ENCODE assay signal across 8 cellular contexts in genomic region chr7:94907420-94908203, GRCh38. TPM values are rescaled to one million over a fixed set of nuclear protein-coding genes. Genes with fewer than 3 reads are reported as not detected.
A peak's percentile ranks its signal among the peaks of the same experiment; 100 is the strongest.
DNase-seq lines count a peak whose midpoint lies in the region; ATAC-seq and TF ChIP-seq lines count a peak whose summit lies in the region.

TSS of gene PPP1R9A (plus strand) at chr7:94907594. CDS start at chr7:94910114, 2,520 bp downstream.

- H3K79me2 ChIP-seq in PC-9 (ENCODE audit: low read depth), result no peaks in the 10 kb centered on the region

- no peaks in the 10 kb centered on the region for H4K20me1 ChIP-seq in PC-9 (ENCODE audit: insufficient read depth)

- DNase-seq in CMK (ENCODE audit: low read depth) (peak; percentile 76), PC-9 (peak in 1 of 2 experiments; percentile 62), endothelial cell (ENCODE audit: low spot score) (peak; percentile 50), memory B cell (ENCODE audit: low spot score in 2 of 2) (no peak), testis (peak; percentile 60)

- no peaks in the 10 kb centered on the region for H3K36me3 Mint-ChIP-seq in endothelial cell (ENCODE audit: low read depth, unreplicated experiment)
- H3K36me3 Mint-ChIP-seq in memory B cell, result no peaks in the 10 kb centered on the region

- H3K27ac ChIP-seq in PC-9 (no peak within 1 kb of the TSS), testis (peak within 1 kb of the TSS; percentile 84 to 89)

- peak within 1 kb of the TSS; percentile 86 for H2AFZ ChIP-seq in PC-9

- H3K9me2 ChIP-seq in PC-9 (ENCODE audit: insufficient read depth), result peaks cover 5% of the 10 kb centered on the region; the same call in 1 of the 2 replicates

- no peaks in the 10 kb centered on the region for H3F3A ChIP-seq in PC-9 (ENCODE audit: insufficient read depth, low read depth)

- H3K27me3 Mint-ChIP-seq in endothelial cell (ENCODE audit: unreplicated experiment) (peaks cover 6% of the 10 kb centered on the region), memory B cell (peaks cover 14% of the 10 kb centered on the region)

- peak within 1 kb of the TSS; percentile 72 for H3K4me3 ChIP-seq in PC-9
- H3K4me3 ChIP-seq in testis, result peak within 1 kb of the TSS; percentile 62 to 69

- TF ChIP-seq CTCF in PC-9 (conservative IDR thresholded peaks at IDR 0.05), result no peak; the same call in 1 of the 2 replicates
- TF ChIP-seq CTCF in endothelial cell (IDR thresholded peaks at IDR 0.05; ENCODE audit: unreplicated experiment), result no peak
- no peak for TF ChIP-seq CTCF in testis (IDR thresholded peaks at IDR 0.05)

- peaks cover 22% of the 10 kb centered on the region for H3K4me1 Mint-ChIP-seq in endothelial cell (ENCODE audit: unreplicated experiment)
- peaks cover 7% of the 10 kb centered on the region for H3K4me1 Mint-ChIP-seq in memory B cell

- H3K9me3 Mint-ChIP-seq in endothelial cell (ENCODE audit: unreplicated experiment) (no peaks in the 10 kb centered on the region), memory B cell (no peaks in the 10 kb centered on the region)

- H3K4me2 ChIP-seq in PC-9, result peak within 1 kb of the TSS; percentile 69

- H3K4me1 ChIP-seq in PC-9 (replicated peaks; ENCODE audit: insufficient read depth) (peaks cover 11% of the 10 kb centered on the region; the same call in 1 of the 2 replicates), testis (peaks cover 8% of the 10 kb centered on the region)

- H3K9me3 ChIP-seq in PC-9 (ENCODE audit: insufficient read depth, low read depth) (no peaks in the 10 kb centered on the region), testis (no peaks in the 10 kb centered on the region)

- TF ChIP-seq POLR2A in testis (IDR thresholded peaks at IDR 0.05), result no peak

- ATAC-seq in HG03103 (IDR thresholded peaks at IDR 0.05; ENCODE audit: low read depth, unreplicated experiment) (peak; percentile 55), memory B cell (ENCODE audit: low read depth) (peak; percentile 69), HG03095 (IDR thresholded peaks at IDR 0.05; ENCODE audit: unreplicated experiment) (no peak), GM21529 (IDR thresholded peaks at IDR 0.05; ENCODE audit: unreplicated experiment) (no peak)

- no TSS peak for BruUV-seq in PC-9 (replicated peaks; lab: Mats Ljungman, UMichigan)

- H3K4me3 Mint-ChIP-seq in endothelial cell (ENCODE audit: unreplicated experiment), result peak within 1 kb of the TSS; percentile 93
- H3K4me3 Mint-ChIP-seq in memory B cell, result peak within 1 kb of the TSS; percentile 72

- POLR2A ChIA-PET in PC-9 (lab: Charles Lee; ENCODE audit: unreplicated experiment), result interaction anchor here (0.7 kb wide), 1 partner anchor 191 kb away, joined by 9 read pairs; no protein-coding TSS in a partner anchor

- intact Hi-C loops in PC-9 (cut with micrococcal nuclease; ENCODE audit: unreplicated experiment) (loop anchor here (2.0 to 5.0 kb wide), 2 partner anchors 265 to 459 kb away; no protein-coding TSS in a partner anchor), testis (cut with DNase I; ENCODE audit: low total_unique reads) (no loop called here)

- 4 to 5% methylated on average over 29 to 59 of the region's 95 CpGs for WGBS in testis, 2 donors

- no peaks in the 10 kb centered on the region for H3K36me3 ChIP-seq in PC-9 (ENCODE audit: low read depth)
- no peaks in the 10 kb centered on the region for H3K36me3 ChIP-seq in testis (ENCODE audit: low read depth, missing control alignments)

- H3K27me3 ChIP-seq in PC-9 (ENCODE audit: insufficient read depth, low read depth), result no peaks in the 10 kb centered on the region
- H3K27me3 ChIP-seq in testis, result no peaks in the 10 kb centered on the region

- CTCF ChIA-PET in PC-9 (lab: Charles Lee), result no interaction called here

- peak within 1 kb of the TSS; percentile 70 for H3K27ac Mint-ChIP-seq in endothelial cell (ENCODE audit: unreplicated experiment)
- H3K27ac Mint-ChIP-seq in memory B cell, result no peak within 1 kb of the TSS

RNA-seq across cellular contexts. Expression of gene PPP1R9A, which starts in this region (rescaled TPM):
- total RNA-seq in PC-9 (2021) (11.5 and 11.9 TPM in 2 replicates), endothelial cell (ENCODE audit: unreplicated experiment) (22.2 TPM), testis (10 to 100 TPM; 47.0 to 47.8 TPM)
- polyA plus RNA-seq in testis (ENCODE audit: insufficient read depth, low read depth, low replicate concordance), result 16.7 TPM

Comparison
In these comparisons a context has a peak if more than half of its experiments do, and no peak if none do; other contexts are left out.
1. DNase-seq: peak in CMK (single experiment), endothelial cell (single experiment) and testis (single experiment); none in memory B cell (0 of 2).
2. ATAC-seq: peak in HG03103 (single experiment) and memory B cell (single experiment); none in HG03095 (single experiment) and GM21529 (single experiment).